1 cellular context compared by ENCODE assay signal in genomic region chr1:31939484-31940329, GRCh38.
TF ChIP-seq lines count a peak whose summit lies in the region.

No MANE protein-coding gene starts in this region.

TF ChIP-seq in GM23338, 12 proteins besides CTCF, POLR2A, EP300 and RAD21 (continued from another document):
- TF ChIP-seq REST (IDR thresholded peaks at IDR 0.05; ENCODE audit: unreplicated experiment) (no peak), JUNB (IDR thresholded peaks at IDR 0.05; ENCODE audit: unreplicated experiment) (no peak)
- TF ChIP-seq, protein P1, sequence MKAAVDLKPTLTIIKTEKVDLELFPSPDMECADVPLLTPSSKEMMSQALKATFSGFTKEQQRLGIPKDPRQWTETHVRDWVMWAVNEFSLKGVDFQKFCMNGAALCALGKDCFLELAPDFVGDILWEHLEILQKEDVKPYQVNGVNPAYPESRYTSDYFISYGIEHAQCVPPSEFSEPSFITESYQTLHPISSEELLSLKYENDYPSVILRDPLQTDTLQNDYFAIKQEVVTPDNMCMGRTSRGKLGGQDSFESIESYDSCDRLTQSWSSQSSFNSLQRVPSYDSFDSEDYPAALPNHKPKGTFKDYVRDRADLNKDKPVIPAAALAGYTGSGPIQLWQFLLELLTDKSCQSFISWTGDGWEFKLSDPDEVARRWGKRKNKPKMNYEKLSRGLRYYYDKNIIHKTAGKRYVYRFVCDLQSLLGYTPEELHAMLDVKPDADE (IDR thresholded peaks at IDR 0.05), result no peak
